21 cellular contexts compared by ENCODE assay signal in genomic region chr22:36180928-36181327, GRCh38. TPM values are rescaled to one million over a fixed set of nuclear protein-coding genes. Genes with fewer than 3 reads are reported as not detected.
"Had no signal": no experiment of that assay in that cellular context is flagged by ENCODE, and none has a peak within 500 bp of the region (broad histone marks: within the 10 kb centered on the region; RNA-seq: fewer than 3 reads in every experiment).

No MANE protein-coding gene starts in this region.

- H3K36me3 ChIP-seq: ascending aorta, brain microvascular endothelial cell, breast epithelium had no signal

- H3K27me3 Mint-ChIP-seq: activated B cell treated with CpG ODN at 0.5 μM for 24 hours; activated CD4-positive, alpha-beta memory T cell treated with anti-CD3 and anti-CD28 coated beads for 36 hours; activated CD8-positive, alpha-beta T cell treated with anti-CD3 and anti-CD28 coated beads for 36 hours; activated naive CD8-positive, alpha-beta T cell treated with anti-CD3 and anti-CD28 coated beads, Interleukin-2, amount 50 U/mL, for 24 hours; activated T-helper 17 cell treated with anti-CD3 and anti-CD28 coated beads, Interleukin-2, amount 50 U/mL, for 72 hours had no signal

- H3K27ac ChIP-seq: ascending aorta, body of pancreas, brain microvascular endothelial cell, breast epithelium, VCaP had no signal

- H3K27me3 ChIP-seq: ascending aorta, body of pancreas, brain microvascular endothelial cell, breast epithelium had no signal

- H3K36me3 Mint-ChIP-seq: activated CD4-positive, alpha-beta memory T cell treated with anti-CD3 and anti-CD28 coated beads for 36 hours had no signal

- H3K4me1 ChIP-seq: body of pancreas, breast epithelium had no signal

- H3K9me3 Mint-ChIP-seq: activated B cell treated with CpG ODN at 0.5 μM for 24 hours; activated naive CD8-positive, alpha-beta T cell treated with anti-CD3 and anti-CD28 coated beads, Interleukin-2, amount 50 U/mL, for 24 hours; activated T-cell treated with anti-CD3 and anti-CD28 coated beads, Interleukin-2, amount 50 U/mL, for 4 hours; T-helper 2 cell treated with Interferon-gamma antibody and Interleukin-4, amounts not matched to agents 5 μg/mL and 100 μg/mL, for 36 hours had no signal

- H3K27ac Mint-ChIP-seq: activated B cell treated with CpG ODN at 0.5 μM for 24 hours; activated CD4-positive, alpha-beta memory T cell treated with anti-CD3 and anti-CD28 coated beads for 36 hours; activated CD4-positive, alpha-beta T cell treated with anti-CD3 and anti-CD28 coated beads, Interleukin-2, amount 10 ng/mL, durations not matched to agents 24 days and 14 days; activated CD8-positive, alpha-beta memory T cell treated with anti-CD3 and anti-CD28 coated beads, Interleukin-2, amount 10 ng/mL, durations not matched to agents 7 days and 5 days; activated CD8-positive, alpha-beta T cell treated with anti-CD3 and anti-CD28 coated beads for 36 hours; activated naive CD4-positive, alpha-beta T cell treated with anti-CD3 and anti-CD28 coated beads for 36 hours; activated naive CD4-positive, alpha-beta T cell treated with anti-CD3 and anti-CD28 coated beads, Interleukin-2, amount 50 U/mL, for 72 hours; activated naive CD8-positive, alpha-beta T cell treated with anti-CD3 and anti-CD28 coated beads, Interleukin-2, amount 10 ng/mL, durations not matched to agents 7 days and 5 days; activated naive CD8-positive, alpha-beta T cell treated with anti-CD3 and anti-CD28 coated beads, Interleukin-2, amount 50 U/mL, for 24 hours; activated T-cell treated with anti-CD3 and anti-CD28 coated beads, Interleukin-2, amount 50 U/mL, for 72 hours; activated T-helper 1 cell treated with anti-CD3 and anti-CD28 coated beads, Interleukin-12 subunit alpha, Interleukin-12 subunit beta, Interleukin-2, Interleukin-4 antibody, amounts not matched to agents 30 ng/mL and 10 ng/mL and 1 ng/mL, durations not matched to agents 14 hours and 24 hours and 36 hours; activated T-helper 17 cell treated with anti-CD3 and anti-CD28 coated beads, Interleukin-2, amount 50 U/mL, for 72 hours; T-helper 1 cell treated with Interleukin-12 subunit alpha and Interleukin-12 subunit beta and Interleukin-4 antibody, amounts not matched to agents 30 μg/mL and 1 μg/mL, for 36 hours; T-helper 2 cell treated with Interferon-gamma antibody and Interleukin-4, amounts not matched to agents 5 μg/mL and 100 μg/mL, for 36 hours had no signal

- H3K4me3 ChIP-seq: ascending aorta, body of pancreas, breast epithelium had no signal

- H3K4me3 Mint-ChIP-seq: activated B cell treated with CpG ODN at 0.5 μM for 24 hours; activated CD4-positive, alpha-beta memory T cell treated with anti-CD3 and anti-CD28 coated beads for 36 hours; activated CD4-positive, alpha-beta T cell treated with anti-CD3 and anti-CD28 coated beads, Interleukin-2, amount 10 ng/mL, durations not matched to agents 24 days and 14 days; activated CD8-positive, alpha-beta memory T cell treated with anti-CD3 and anti-CD28 coated beads, Interleukin-2, amount 10 ng/mL, durations not matched to agents 7 days and 5 days; activated CD8-positive, alpha-beta T cell treated with anti-CD3 and anti-CD28 coated beads for 36 hours; activated naive CD4-positive, alpha-beta T cell treated with anti-CD3 and anti-CD28 coated beads for 36 hours; activated naive CD8-positive, alpha-beta T cell treated with anti-CD3 and anti-CD28 coated beads, Interleukin-2, amount 10 ng/mL, durations not matched to agents 7 days and 5 days; activated naive CD8-positive, alpha-beta T cell treated with anti-CD3 and anti-CD28 coated beads, Interleukin-2, amount 50 U/mL, for 24 hours; activated T-cell treated with anti-CD3 and anti-CD28 coated beads, Interleukin-2, amount 50 U/mL, for 4 hours; activated T-cell treated with anti-CD3 and anti-CD28 coated beads, Interleukin-2, amount 50 U/mL, for 72 hours; activated T-helper 1 cell treated with anti-CD3 and anti-CD28 coated beads, Interleukin-12 subunit alpha, Interleukin-12 subunit beta, Interleukin-2, Interleukin-4 antibody, amounts not matched to agents 30 ng/mL and 10 ng/mL and 1 ng/mL, durations not matched to agents 14 hours and 24 hours and 36 hours; activated T-helper 17 cell treated with anti-CD3 and anti-CD28 coated beads, Interleukin-2, amount 50 U/mL, for 72 hours; T-helper 1 cell treated with Interleukin-12 subunit alpha and Interleukin-12 subunit beta and Interleukin-4 antibody, amounts not matched to agents 30 μg/mL and 1 μg/mL, for 36 hours; T-helper 2 cell treated with Interferon-gamma antibody and Interleukin-4, amounts not matched to agents 5 μg/mL and 100 μg/mL, for 36 hours had no signal

- FAIRE-seq: TTC549 had no signal

- H3K9me3 ChIP-seq: ascending aorta, body of pancreas, breast epithelium had no signal

RNA-seq across cellular contexts. Expression of gene APOL4, which starts 20.7 kb away (rescaled TPM):
- total RNA-seq: activated B cell treated with CpG ODN at 0.5 μM for 24 hours; activated CD4-positive, alpha-beta T cell treated with anti-CD3 and anti-CD28 coated beads, Interleukin-2, amount 10 ng/mL, durations not matched to agents 24 days and 14 days; ascending aorta had no signal
